8 cellular contexts compared by ENCODE assay signal in genomic region chr2:199739413-199740110, GRCh38.
A peak's percentile ranks its signal among the peaks of the same experiment; 100 is the strongest.
DNase-seq lines count a peak whose midpoint lies in the region; FAIRE-seq and TF ChIP-seq lines count a peak whose summit lies in the region.

No MANE protein-coding gene starts in this region.

- no peak overlapping the region for H3K4me3 Mint-ChIP-seq in activated CD4-positive, alpha-beta memory T cell treated with anti-CD3 and anti-CD28 coated beads for 36 hours

- H3K9ac ChIP-seq in mesendoderm (ENCODE audit: low read length) = no peak overlapping the region

- TF ChIP-seq POLR2A in H54 (IDR thresholded peaks at IDR 0.05; ENCODE audit: low read depth, low read length) = no peak

- H3K36me3 Mint-ChIP-seq in activated CD4-positive, alpha-beta memory T cell treated with anti-CD3 and anti-CD28 coated beads for 36 hours = no peaks in the 10 kb centered on the region

- no peaks in the 10 kb centered on the region for H3K79me1 ChIP-seq in mesendoderm (ENCODE audit: low read length)

- no peaks in the 10 kb centered on the region for H3F3A ChIP-seq in DOHH2 (ENCODE audit: control insufficient read depth, insufficient read depth)

- H4K8ac ChIP-seq in mesendoderm (ENCODE audit: low read depth, low read length) = no peak overlapping the region

- no peak overlapping the region for H2BK15ac ChIP-seq in mesendoderm (replicated peaks; ENCODE audit: low read depth)

- no peak overlapping the region for H3K27ac ChIP-seq in DOHH2 (ENCODE audit: low read depth, low read length)
- no peak overlapping the region for H3K27ac ChIP-seq in effector memory CD4-positive, alpha-beta T cell (ENCODE audit: insufficient read depth, low read length, poor library complexity, severe bottlenecking)
- no peak overlapping the region for H3K27ac ChIP-seq in mesendoderm (ENCODE audit: low read depth, low read length)

- H4K5ac ChIP-seq in mesendoderm (ENCODE audit: low read length) = no peak overlapping the region

- H3K36me3 ChIP-seq in DOHH2 (ENCODE audit: control insufficient read depth, low read length) = no peaks in the 10 kb centered on the region
- H3K36me3 ChIP-seq in effector memory CD4-positive, alpha-beta T cell (ENCODE audit: control insufficient read depth, insufficient read depth, low read length) = no peaks in the 10 kb centered on the region
- no peaks in the 10 kb centered on the region for H3K36me3 ChIP-seq in mesendoderm (ENCODE audit: control insufficient read depth, insufficient read depth, low read length)

- no peaks in the 10 kb centered on the region for H4K20me1 ChIP-seq in DOHH2 (ENCODE audit: control insufficient read depth, insufficient read depth, low read depth, low read length)

- peak; percentile 97 for TF ChIP-seq CTCF in DOHH2 (IDR thresholded peaks at IDR 0.05; ENCODE audit: low read depth, low read length, poor library complexity, severe bottlenecking)

- no peak overlapping the region for H2AK5ac ChIP-seq in mesendoderm (ENCODE audit: low read length)

- no peak overlapping the region for H3K27ac Mint-ChIP-seq in activated CD4-positive, alpha-beta memory T cell treated with anti-CD3 and anti-CD28 coated beads for 36 hours

- WGBS in mesendoderm (ENCODE audit: extremely low coverage, insufficient coverage, low lambda C conversion rate) = no CpG with 5 or more reads among the region's 15 CpGs

- H3K4me2 ChIP-seq in DOHH2 (ENCODE audit: low read length) = no peak overlapping the region
- H3K4me2 ChIP-seq in mesendoderm (ENCODE audit: low read length) = no peak overlapping the region

- H3K27me3 ChIP-seq in DOHH2 (ENCODE audit: control insufficient read depth, low read length) = peaks cover 10% of the 10 kb centered on the region; the same call in 1 of the 2 replicates
- no peaks in the 10 kb centered on the region for H3K27me3 ChIP-seq in effector memory CD4-positive, alpha-beta T cell (replicated peaks; ENCODE audit: control insufficient read depth, insufficient read depth, low read length, poor library complexity, severe bottlenecking)
- no peaks in the 10 kb centered on the region for H3K27me3 ChIP-seq in mesendoderm (ENCODE audit: insufficient read depth, low read length, poor library complexity)

- H3K4me1 Mint-ChIP-seq in activated CD4-positive, alpha-beta memory T cell treated with anti-CD3 and anti-CD28 coated beads for 36 hours (ENCODE audit: low read depth) = peaks cover 6% of the 10 kb centered on the region

- H3K79me2 ChIP-seq in DOHH2 (ENCODE audit: control insufficient read depth, low read length) (no peaks in the 10 kb centered on the region), mesendoderm (ENCODE audit: control insufficient read depth, insufficient read depth, low read length) (no peaks in the 10 kb centered on the region)

- no peaks in the 10 kb centered on the region for H3K9me2 ChIP-seq in DOHH2 (replicated peaks; ENCODE audit: control insufficient read depth, low read length)

- H3K23ac ChIP-seq in mesendoderm (ENCODE audit: low read length) = no peak overlapping the region

- H2BK5ac ChIP-seq in mesendoderm (ENCODE audit: low read length) = no peak overlapping the region

- no peak overlapping the region for H3K56ac ChIP-seq in mesendoderm (ENCODE audit: low read length)

- peaks cover 23% of the 10 kb centered on the region for H3K27me3 Mint-ChIP-seq in activated CD4-positive, alpha-beta memory T cell treated with anti-CD3 and anti-CD28 coated beads for 36 hours

- CTCF ChIA-PET in activated CD4-positive, alpha-beta memory T cell treated with anti-CD3 and anti-CD28 coated beads for 36 hours (lab: Charles Lee) = interaction anchor here (0.7 to 4.0 kb wide), 43 partner anchors 8 to 1442 kb away, joined by 3 to 48 read pairs (median 4); no protein-coding TSS in a partner anchor

- no peaks in the 10 kb centered on the region for H3K9me3 Mint-ChIP-seq in activated CD4-positive, alpha-beta memory T cell treated with anti-CD3 and anti-CD28 coated beads for 36 hours

- peak; percentile 82 for FAIRE-seq in H54 (lab: Jason Lieb, UNC)

- POLR2A ChIA-PET in activated CD4-positive, alpha-beta memory T cell treated with anti-CD3 and anti-CD28 coated beads for 36 hours (lab: Charles Lee) = no interaction called here

- H3K4me3 ChIP-seq in DOHH2 (ENCODE audit: low read length) = no peak overlapping the region
- H3K4me3 ChIP-seq in effector memory CD4-positive, alpha-beta T cell (ENCODE audit: insufficient read depth, low read depth, low read length, poor library complexity, severe bottlenecking) = no peak overlapping the region
- no peak overlapping the region for H3K4me3 ChIP-seq in mesendoderm (ENCODE audit: low read length)

- H3K4ac ChIP-seq in mesendoderm (ENCODE audit: low read depth, low read length) = no peak overlapping the region

- H3K4me1 ChIP-seq in DOHH2 (ENCODE audit: control insufficient read depth, low read length) (no peaks in the 10 kb centered on the region), mesendoderm (ENCODE audit: control insufficient read depth, low read depth, low read length) (no peaks in the 10 kb centered on the region)
- peaks cover 4% of the 10 kb centered on the region for H3K4me1 ChIP-seq in effector memory CD4-positive, alpha-beta T cell (ENCODE audit: control insufficient read depth, insufficient read depth, low read length, poor library complexity, severe bottlenecking)

- DNase-seq in H54 (ENCODE audit: insufficient read length, low spot score) = peak; percentile 27
- DNase-seq in NCI-H345 (lab: John Stamatoyannopoulos, UW) = peak; percentile 60
- peak; percentile 70 for DNase-seq in activated CD4-positive, alpha-beta memory T cell treated with anti-CD3 and anti-CD28 coated beads for 36 hours
- DNase-seq in effector memory CD4-positive, alpha-beta T cell = peak in 2 of 3 donors; percentile 20 to 40
- DNase-seq in mesendoderm = peak; percentile 72
- DNase-seq in stimulated activated CD8-positive, alpha-beta memory T cell treated with anti-CD3 and anti-CD28 coated beads, Interleukin-15, amount 100 ng/mL, for 48 hours (ENCODE audit: low read depth in 2 of 2) = peak; percentile 27 to 28
- DNase-seq in NCI-H524 treated with DMSO at 0.1 percent for 48 hours (lab: John Stamatoyannopoulos, UW) = no peak

- no peaks in the 10 kb centered on the region for H3K9me3 ChIP-seq in DOHH2 (ENCODE audit: control insufficient read depth, insufficient read depth, low read length)
- H3K9me3 ChIP-seq in effector memory CD4-positive, alpha-beta T cell (ENCODE audit: control insufficient read depth, low read length) = no peaks in the 10 kb centered on the region

- no peak overlapping the region for H3K18ac ChIP-seq in mesendoderm (ENCODE audit: low read length)

- H2BK120ac ChIP-seq in mesendoderm (ENCODE audit: low read depth, low read length) = no peak overlapping the region

- intact Hi-C loops in activated CD4-positive, alpha-beta memory T cell treated with anti-CD3 and anti-CD28 coated beads for 36 hours (cut with micrococcal nuclease) = loop anchor here (1.0 to 2.0 kb wide), 3 partner anchors 35 to 1425 kb away; no protein-coding TSS in a partner anchor
